Comparison of ENCODE assay signal across 9 cellular contexts in genomic region chr10:64430690-64431323, GRCh38.
DNase-seq lines count a peak whose midpoint lies in the region; ATAC-seq and TF ChIP-seq lines count a peak whose summit lies in the region.
"Had no signal": no experiment of that assay in that cellular context is flagged by ENCODE, and none has a peak within 500 bp of the region (broad histone marks: within the 10 kb centered on the region; RNA-seq: fewer than 3 reads in every experiment).

No MANE protein-coding gene starts in this region.

- H3F3A ChIP-seq in Loucy (ENCODE audit: low read depth), result no peaks in the 10 kb centered on the region

- TF ChIP-seq CTCF in Loucy (conservative IDR thresholded peaks at IDR 0.05; ENCODE audit: low read length), result peak; percentile 34; the same call in 1 of the 2 replicates

- H3K4me3 ChIP-seq in Loucy (ENCODE audit: low read length, poor library complexity, severe bottlenecking), result no peak overlapping the region

- peak; percentile 4 for DNase-seq in EL
- DNase-seq in cerebellar cortex (ENCODE audit: low spot score), result peak; percentile 21
- DNase-seq in mucosa of gallbladder (ENCODE audit: low spot score), result peak; percentile 29
- DNase-seq in NCI-H1105 treated with DMSO at 0.1 percent for 48 hours (lab: John Stamatoyannopoulos, UW), result no peak
- no peak for DNase-seq in cortex of kidney (lab: John Stamatoyannopoulos, UW)
- DNase-seq in NCI-H187 treated with DMSO at 0.1 percent for 48 hours (lab: John Stamatoyannopoulos, UW), result no peak
- DNase-seq: activated CD4-positive, CD25-positive, alpha-beta regulatory T cell treated with anti-CD3 and anti-CD28 coated beads, Interleukin-2, amount 50 U/mL, for 72 hours had no signal

- H3K79me2 ChIP-seq in Loucy (ENCODE audit: insufficient read depth, low read length), result no peaks in the 10 kb centered on the region

- no peaks in the 10 kb centered on the region for H3K4me1 ChIP-seq in Loucy (ENCODE audit: insufficient read depth, low read length, poor library complexity, severe bottlenecking)

- H3K9ac ChIP-seq in Loucy (ENCODE audit: low read depth, low read length, poor library complexity, severe bottlenecking), result no peak overlapping the region

- H4K20me1 ChIP-seq in Loucy (ENCODE audit: insufficient read depth, low read length, poor library complexity, severe bottlenecking), result no peaks in the 10 kb centered on the region

- H3K9me2 ChIP-seq in Loucy (replicated peaks; ENCODE audit: low read depth, low read length), result no peaks in the 10 kb centered on the region

- H3K4me2 ChIP-seq in Loucy (ENCODE audit: low read depth, low read length, poor library complexity, severe bottlenecking), result no peak overlapping the region

- no peak overlapping the region for H2AFZ ChIP-seq in Loucy (ENCODE audit: low read length)

- no peak for ATAC-seq in GM18861 (IDR thresholded peaks at IDR 0.05; ENCODE audit: unreplicated experiment)

- H3K36me3 ChIP-seq in Loucy (ENCODE audit: insufficient read depth, low read length), result no peaks in the 10 kb centered on the region

- no peaks in the 10 kb centered on the region for H3K9me3 ChIP-seq in Loucy (ENCODE audit: insufficient read depth, low read depth, low read length)

- no peaks in the 10 kb centered on the region for H3K27me3 ChIP-seq in Loucy (ENCODE audit: insufficient read depth, low read length, poor library complexity, severe bottlenecking)

Comparison
In these comparisons a context has a peak if more than half of its experiments do, and no peak if none do; other contexts are left out.
1. DNase-seq: peak in EL (single experiment), cerebellar cortex (single experiment) and mucosa of gallbladder (single experiment); none in NCI-H1105 treated with DMSO at 0.1 percent for 48 hours (single experiment), cortex of kidney (single experiment) and NCI-H187 treated with DMSO at 0.1 percent for 48 hours (single experiment).